Comparison of ENCODE assay signal across 19 cellular contexts in the genomic region with DNA sequence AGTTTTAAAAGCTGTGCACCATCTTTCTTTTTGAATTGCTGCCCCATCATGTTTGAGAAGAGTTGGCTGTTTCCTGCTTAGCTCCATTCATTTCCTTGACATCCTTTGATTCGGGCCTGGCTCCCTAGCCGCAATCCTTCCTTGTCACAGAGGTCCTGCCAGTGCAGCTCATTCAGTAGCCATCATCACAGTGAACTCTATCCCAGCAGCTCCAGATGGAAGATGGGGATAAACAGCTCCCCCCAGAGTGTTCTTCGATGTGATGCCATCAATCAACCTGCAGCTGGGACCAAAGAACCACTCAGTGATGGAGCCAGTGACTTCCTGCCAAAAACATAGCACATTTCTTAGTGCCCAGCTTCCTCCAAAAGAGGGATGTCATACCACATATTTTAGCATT.
"Had no signal": no experiment of that assay in that cellular context is flagged by ENCODE, and none has a peak within 500 bp of the region (broad histone marks: within the 10 kb centered on the region; RNA-seq: fewer than 3 reads in every experiment).

No MANE protein-coding gene starts in this region.

- H3K9me3 Mint-ChIP-seq: activated CD4-positive, alpha-beta T cell treated with anti-CD3 and anti-CD28 coated beads, Interleukin-2, amount 10 ng/mL, durations not matched to agents 24 days and 14 days; activated naive CD4-positive, alpha-beta T cell treated with anti-CD3 and anti-CD28 coated beads, Interleukin-2, amount 10 ng/mL, durations not matched to agents 7 days and 5 days; activated T-cell treated with anti-CD3 and anti-CD28 coated beads, Interleukin-2, amount 50 U/mL, for 24 hours; nephron progenitor cell; T-cell had no signal

- H3K4me1 Mint-ChIP-seq: activated CD4-positive, alpha-beta T cell treated with anti-CD3 and anti-CD28 coated beads, Interleukin-2, amount 10 ng/mL, durations not matched to agents 24 days and 14 days; activated naive CD4-positive, alpha-beta T cell treated with anti-CD3 and anti-CD28 coated beads, Interleukin-2, amount 10 ng/mL, durations not matched to agents 7 days and 5 days; nephron progenitor cell; T-cell had no signal

- H3K27ac Mint-ChIP-seq: activated CD4-positive, alpha-beta T cell treated with anti-CD3 and anti-CD28 coated beads, Interleukin-2, amount 10 ng/mL, durations not matched to agents 24 days and 14 days; activated CD8-positive, alpha-beta T cell treated with anti-CD3 and anti-CD28 coated beads, Interleukin-2, amount 10 ng/mL, durations not matched to agents 7 days and 5 days; activated naive CD4-positive, alpha-beta T cell treated with anti-CD3 and anti-CD28 coated beads, Interleukin-2, amount 10 ng/mL, durations not matched to agents 7 days and 5 days; activated T-cell treated with anti-CD3 and anti-CD28 coated beads, Interleukin-2, amount 50 U/mL, for 24 hours; effector memory CD8-positive, alpha-beta T cell; nephron progenitor cell; T-cell had no signal

- H3K27me3 Mint-ChIP-seq: activated naive CD4-positive, alpha-beta T cell treated with anti-CD3 and anti-CD28 coated beads, Interleukin-2, amount 10 ng/mL, durations not matched to agents 7 days and 5 days had no signal

- ATAC-seq: activated CD8-positive, alpha-beta T cell treated with anti-CD3 and anti-CD28 coated beads, Interleukin-2, amount 10 ng/mL, durations not matched to agents 7 days and 5 days; effector memory CD8-positive, alpha-beta T cell; left lobe of liver; stimulated activated naive CD8-positive, alpha-beta T cell treated with anti-CD3 and anti-CD28 coated beads, Interleukin-15, Interleukin-2, amounts not matched to agents 100 U/mL and 50 U/mL, for 24 hours; T-cell had no signal

- H3K4me3 Mint-ChIP-seq: activated CD4-positive, alpha-beta T cell treated with anti-CD3 and anti-CD28 coated beads, Interleukin-2, amount 10 ng/mL, durations not matched to agents 24 days and 14 days; activated CD8-positive, alpha-beta T cell treated with anti-CD3 and anti-CD28 coated beads, Interleukin-2, amount 10 ng/mL, durations not matched to agents 7 days and 5 days; activated naive CD4-positive, alpha-beta T cell treated with anti-CD3 and anti-CD28 coated beads, Interleukin-2, amount 10 ng/mL, durations not matched to agents 7 days and 5 days; activated T-cell treated with anti-CD3 and anti-CD28 coated beads, Interleukin-2, amount 50 U/mL, for 24 hours; effector memory CD8-positive, alpha-beta T cell; nephron progenitor cell; T-cell had no signal

- H3K36me3 Mint-ChIP-seq: activated naive CD4-positive, alpha-beta T cell treated with anti-CD3 and anti-CD28 coated beads, Interleukin-2, amount 10 ng/mL, durations not matched to agents 7 days and 5 days; T-cell had no signal

- DNase-seq: activated CD4-positive, alpha-beta T cell treated with anti-CD3 and anti-CD28 coated beads, Interleukin-2, amount 10 ng/mL, durations not matched to agents 24 days and 14 days; activated CD8-positive, alpha-beta T cell treated with anti-CD3 and anti-CD28 coated beads, Interleukin-2, amount 10 ng/mL, durations not matched to agents 7 days and 5 days; activated effector memory CD4-positive, alpha-beta T cell treated with Interleukin-2 at 50 U/mL for 16 hours; activated naive CD4-positive, alpha-beta T cell treated with anti-CD3 and anti-CD28 coated beads, Interleukin-2, amount 10 ng/mL, durations not matched to agents 7 days and 5 days; activated T-cell treated with anti-CD3 and anti-CD28 coated beads, Interleukin-2, amount 50 U/mL, for 24 hours; aorta; dermis blood vessel endothelial cell; effector memory CD8-positive, alpha-beta T cell; esophagus squamous epithelium; midbrain; nephron progenitor cell; occipital lobe; stimulated activated CD4-positive, alpha-beta T cell treated with anti-CD3 and anti-CD28 coated beads, Interleukin-12 subunit alpha, Interleukin-12 subunit beta, amount 100 ng/mL, for 4 hours; stimulated activated CD4-positive, alpha-beta T cell treated with anti-CD3 and anti-CD28 coated beads, Interleukin-1b, Interleukin-23, amount 100 ng/mL, for 48 hours; stimulated activated naive CD8-positive, alpha-beta T cell treated with anti-CD3 and anti-CD28 coated beads, Interleukin-15, Interleukin-2, amounts not matched to agents 100 U/mL and 50 U/mL, for 24 hours; T-cell; T-helper 9 cell; uterus had no signal
